In the genomic region with DNA sequence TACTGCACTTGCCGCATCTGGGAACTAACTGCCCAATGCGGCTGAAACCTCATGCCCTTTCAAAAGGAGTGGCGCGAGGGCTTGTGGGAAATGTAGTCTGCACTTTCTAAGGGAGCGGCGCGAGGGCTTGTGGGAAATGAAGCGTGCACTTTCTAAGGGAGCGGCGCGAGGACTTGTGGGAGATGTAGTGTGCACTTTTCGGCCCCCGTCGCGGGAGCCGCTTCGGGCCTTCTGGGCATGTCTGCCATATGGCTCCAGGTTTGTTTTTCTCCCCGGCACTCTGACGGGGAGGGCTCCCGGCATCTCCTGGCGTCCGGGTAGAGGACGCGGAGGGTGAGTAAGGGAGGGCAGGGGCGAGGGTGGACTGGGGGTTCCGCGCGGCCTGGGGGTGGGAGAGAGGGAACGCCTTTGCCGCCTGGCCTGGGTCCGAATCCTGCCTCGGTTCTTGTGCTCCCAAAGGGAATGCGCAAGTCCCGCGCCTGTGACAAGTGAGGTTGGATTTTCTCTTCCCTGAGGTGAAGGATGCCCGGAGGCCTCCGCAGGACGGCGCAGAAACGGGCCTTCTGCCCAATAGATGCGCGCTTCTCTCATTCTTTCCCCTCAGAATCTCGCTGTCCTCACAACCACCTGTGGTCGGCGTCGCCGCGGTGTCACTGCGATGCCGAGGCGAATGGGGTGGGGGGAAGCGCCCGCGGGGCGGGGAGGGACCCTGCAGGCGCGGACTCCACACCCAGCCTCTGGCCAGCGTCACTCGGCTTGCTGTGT, we compare ENCODE assay signal across 1 cellular context.
TF ChIP-seq lines count a peak whose summit lies in the region.

TSS of gene ZNF37A (plus strand) at position 180 of the 765 bp plus-strand sequence. CDS start 2,281 bp downstream, outside the sequence.

TF ChIP-seq in GM12878, 131 proteins besides CTCF, POLR2A, EP300 and RAD21 (continued from another document):
- TF ChIP-seq RFX5 (IDR thresholded peaks at IDR 0.05; ENCODE audit: low read depth, low read length) (no peak), CREM (IDR thresholded peaks at IDR 0.05; ENCODE audit: low read depth) (peak; percentile 93), RELA (IDR thresholded peaks at IDR 0.05; ENCODE audit: borderline replicate concordance, partially characterized antibody) (peak; percentile 49), EED (IDR thresholded peaks at IDR 0.05; ENCODE audit: low read depth) (no peak), NR2C1 (IDR thresholded peaks at IDR 0.05) (peak; percentile 87), NFIC (IDR thresholded peaks at IDR 0.05; ENCODE audit: low read depth, low read length) (no peak), CBFB (IDR thresholded peaks at IDR 0.05; ENCODE audit: low read depth) (peak; percentile 37; the same call in 1 of the 2 replicates), CBX3 (IDR thresholded peaks at IDR 0.05; ENCODE audit: borderline replicate concordance, low read depth) (no peak), HCFC1 (IDR thresholded peaks at IDR 0.05; ENCODE audit: low read length) (peak; percentile 95), SIX5 (IDR thresholded peaks at IDR 0.05; ENCODE audit: low read depth, low read length, severe bottlenecking) (peak; percentile 94), STAT3 (IDR thresholded peaks at IDR 0.05; ENCODE audit: low read depth, low read length) (no peak), NFXL1 (IDR thresholded peaks at IDR 0.05; ENCODE audit: borderline replicate concordance) (no peak), SRF (IDR thresholded peaks at IDR 0.05; ENCODE audit: low read depth in 2 of 2, low read length in 2 of 2) (peak in 1 of 2 experiments; percentile 48; a peak in 1 of 4 replicates), CREB1 (IDR thresholded peaks at IDR 0.05; ENCODE audit: low read depth) (peak; percentile 92), ZZZ3 (IDR thresholded peaks at IDR 0.05; ENCODE audit: control insufficient read depth, insufficient read length, low read depth) (no peak), MEF2A (IDR thresholded peaks at IDR 0.05; ENCODE audit: insufficient read depth, low read depth, low read length) (0 out of 2 replicates have a peak, but pooled peaks have one; percentile 30), POLR2AphosphoS5 (IDR thresholded peaks at IDR 0.05; ENCODE audit: low read length) (peak; percentile 58), CHD4 (IDR thresholded peaks at IDR 0.05) (no peak), RELB (IDR thresholded peaks at IDR 0.05; ENCODE audit: low read depth) (no peak), ZNF622 (IDR thresholded peaks at IDR 0.05) (no peak), CHD2 (IDR thresholded peaks at IDR 0.05; ENCODE audit: borderline replicate concordance, low read depth, low read length) (0 out of 2 replicates have a peak, but pooled peaks have one; percentile 18), RB1 (IDR thresholded peaks at IDR 0.05; ENCODE audit: borderline replicate concordance) (no peak), WRNIP1 (IDR thresholded peaks at IDR 0.05; ENCODE audit: borderline replicate concordance, low read depth, low read length) (no peak), HDAC6 (IDR thresholded peaks at IDR 0.05; ENCODE audit: unreplicated experiment) (no peak), JUNB (IDR thresholded peaks at IDR 0.05) (no peak), ELK1 (IDR thresholded peaks at IDR 0.05; ENCODE audit: low read depth, low read length) (0 out of 2 replicates have a peak, but pooled peaks have one; percentile 6), NRF1 (conservative IDR thresholded peaks at IDR 0.05; ENCODE audit: low read depth, low read length) (no peak), MXI1 (IDR thresholded peaks at IDR 0.05; ENCODE audit: low read depth, low read length) (peak; percentile 33; the same call in 1 of the 2 replicates), PML (IDR thresholded peaks at IDR 0.05; ENCODE audit: low read length) (peak; percentile 74; the same call in 1 of the 2 replicates), RAD51 (IDR thresholded peaks at IDR 0.05) (no peak), FOS (IDR thresholded peaks at IDR 0.05; ENCODE audit: borderline replicate concordance, extremely low read depth, insufficient read length) (no peak), SMARCA5 (IDR thresholded peaks at IDR 0.05) (0 out of 2 replicates have a peak, but pooled peaks have one; percentile 26), ATF3 (IDR thresholded peaks at IDR 0.05; ENCODE audit: borderline replicate concordance, extremely low read depth, low read depth, low read length) (peak; percentile 35; the same call in 1 of the 2 replicates)
- TF ChIP-seq, protein P1, sequence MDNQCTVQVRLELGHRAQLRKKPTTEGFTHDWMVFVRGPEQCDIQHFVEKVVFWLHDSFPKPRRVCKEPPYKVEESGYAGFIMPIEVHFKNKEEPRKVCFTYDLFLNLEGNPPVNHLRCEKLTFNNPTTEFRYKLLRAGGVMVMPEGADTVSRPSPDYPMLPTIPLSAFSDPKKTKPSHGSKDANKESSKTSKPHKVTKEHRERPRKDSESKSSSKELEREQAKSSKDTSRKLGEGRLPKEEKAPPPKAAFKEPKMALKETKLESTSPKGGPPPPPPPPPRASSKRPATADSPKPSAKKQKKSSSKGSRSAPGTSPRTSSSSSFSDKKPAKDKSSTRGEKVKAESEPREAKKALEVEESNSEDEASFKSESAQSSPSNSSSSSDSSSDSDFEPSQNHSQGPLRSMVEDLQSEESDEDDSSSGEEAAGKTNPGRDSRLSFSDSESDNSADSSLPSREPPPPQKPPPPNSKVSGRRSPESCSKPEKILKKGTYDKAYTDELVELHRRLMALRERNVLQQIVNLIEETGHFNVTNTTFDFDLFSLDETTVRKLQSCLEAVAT (IDR thresholded peaks at IDR 0.05) = no peak
- TF ChIP-seq, protein P2, sequence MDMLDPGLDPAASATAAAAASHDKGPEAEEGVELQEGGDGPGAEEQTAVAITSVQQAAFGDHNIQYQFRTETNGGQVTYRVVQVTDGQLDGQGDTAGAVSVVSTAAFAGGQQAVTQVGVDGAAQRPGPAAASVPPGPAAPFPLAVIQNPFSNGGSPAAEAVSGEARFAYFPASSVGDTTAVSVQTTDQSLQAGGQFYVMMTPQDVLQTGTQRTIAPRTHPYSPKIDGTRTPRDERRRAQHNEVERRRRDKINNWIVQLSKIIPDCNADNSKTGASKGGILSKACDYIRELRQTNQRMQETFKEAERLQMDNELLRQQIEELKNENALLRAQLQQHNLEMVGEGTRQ (IDR thresholded peaks at IDR 0.05; ENCODE audit: borderline replicate concordance, low read depth, low read length) = no peak
- TF ChIP-seq, protein P3, sequence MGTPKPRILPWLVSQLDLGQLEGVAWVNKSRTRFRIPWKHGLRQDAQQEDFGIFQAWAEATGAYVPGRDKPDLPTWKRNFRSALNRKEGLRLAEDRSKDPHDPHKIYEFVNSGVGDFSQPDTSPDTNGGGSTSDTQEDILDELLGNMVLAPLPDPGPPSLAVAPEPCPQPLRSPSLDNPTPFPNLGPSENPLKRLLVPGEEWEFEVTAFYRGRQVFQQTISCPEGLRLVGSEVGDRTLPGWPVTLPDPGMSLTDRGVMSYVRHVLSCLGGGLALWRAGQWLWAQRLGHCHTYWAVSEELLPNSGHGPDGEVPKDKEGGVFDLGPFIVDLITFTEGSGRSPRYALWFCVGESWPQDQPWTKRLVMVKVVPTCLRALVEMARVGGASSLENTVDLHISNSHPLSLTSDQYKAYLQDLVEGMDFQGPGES (IDR thresholded peaks at IDR 0.05) = no peak
